In genomic region chr7:157399086-157399687, GRCh38 we compare ENCODE assay signal across 2 cellular contexts.
TF ChIP-seq lines count a peak whose summit lies in the region.

No MANE protein-coding gene starts in this region.

TF ChIP-seq in SK-N-SH, 30 proteins besides CTCF, POLR2A, EP300 and RAD21 (continued from another document):
- no peak for TF ChIP-seq REST (IDR thresholded peaks at IDR 0.05; ENCODE audit: low read depth, low read length)
- TF ChIP-seq, protein P1, sequence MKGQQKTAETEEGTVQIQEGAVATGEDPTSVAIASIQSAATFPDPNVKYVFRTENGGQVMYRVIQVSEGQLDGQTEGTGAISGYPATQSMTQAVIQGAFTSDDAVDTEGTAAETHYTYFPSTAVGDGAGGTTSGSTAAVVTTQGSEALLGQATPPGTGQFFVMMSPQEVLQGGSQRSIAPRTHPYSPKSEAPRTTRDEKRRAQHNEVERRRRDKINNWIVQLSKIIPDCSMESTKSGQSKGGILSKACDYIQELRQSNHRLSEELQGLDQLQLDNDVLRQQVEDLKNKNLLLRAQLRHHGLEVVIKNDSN (IDR thresholded peaks at IDR 0.05; ENCODE audit: borderline replicate concordance, low read depth), result no peak
- TF ChIP-seq TAF1 (IDR thresholded peaks at IDR 0.05; ENCODE audit: borderline replicate concordance, low read depth, low read length), result no peak
- no peak for TF ChIP-seq TCF12 (IDR thresholded peaks at IDR 0.05)
- no peak for TF ChIP-seq SIN3A (IDR thresholded peaks at IDR 0.05; ENCODE audit: borderline replicate concordance, low read depth, low read length)

TF ChIP-seq in SK-N-SH treated with all-trans-retinoic acid at 6 μM for 48 hours, 23 proteins besides CTCF, POLR2A, EP300 and RAD21 (continued from another document):
- TF ChIP-seq, protein P2, sequence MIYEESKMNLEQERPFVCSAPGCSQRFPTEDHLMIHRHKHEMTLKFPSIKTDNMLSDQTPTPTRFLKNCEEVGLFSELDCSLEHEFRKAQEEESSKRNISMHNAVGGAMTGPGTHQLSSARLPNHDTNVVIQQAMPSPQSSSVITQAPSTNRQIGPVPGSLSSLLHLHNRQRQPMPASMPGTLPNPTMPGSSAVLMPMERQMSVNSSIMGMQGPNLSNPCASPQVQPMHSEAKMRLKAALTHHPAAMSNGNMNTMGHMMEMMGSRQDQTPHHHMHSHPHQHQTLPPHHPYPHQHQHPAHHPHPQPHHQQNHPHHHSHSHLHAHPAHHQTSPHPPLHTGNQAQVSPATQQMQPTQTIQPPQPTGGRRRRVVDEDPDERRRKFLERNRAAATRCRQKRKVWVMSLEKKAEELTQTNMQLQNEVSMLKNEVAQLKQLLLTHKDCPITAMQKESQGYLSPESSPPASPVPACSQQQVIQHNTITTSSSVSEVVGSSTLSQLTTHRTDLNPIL (CRISPR knock-in tag; IDR thresholded peaks at IDR 0.05; ENCODE audit: low read depth), result no peak
- no peak for TF ChIP-seq ZC3H10 (CRISPR knock-in tag; IDR thresholded peaks at IDR 0.05)
- no peak for TF ChIP-seq PPARA (CRISPR knock-in tag; IDR thresholded peaks at IDR 0.05; ENCODE audit: borderline replicate concordance)
- TF ChIP-seq, protein P3, sequence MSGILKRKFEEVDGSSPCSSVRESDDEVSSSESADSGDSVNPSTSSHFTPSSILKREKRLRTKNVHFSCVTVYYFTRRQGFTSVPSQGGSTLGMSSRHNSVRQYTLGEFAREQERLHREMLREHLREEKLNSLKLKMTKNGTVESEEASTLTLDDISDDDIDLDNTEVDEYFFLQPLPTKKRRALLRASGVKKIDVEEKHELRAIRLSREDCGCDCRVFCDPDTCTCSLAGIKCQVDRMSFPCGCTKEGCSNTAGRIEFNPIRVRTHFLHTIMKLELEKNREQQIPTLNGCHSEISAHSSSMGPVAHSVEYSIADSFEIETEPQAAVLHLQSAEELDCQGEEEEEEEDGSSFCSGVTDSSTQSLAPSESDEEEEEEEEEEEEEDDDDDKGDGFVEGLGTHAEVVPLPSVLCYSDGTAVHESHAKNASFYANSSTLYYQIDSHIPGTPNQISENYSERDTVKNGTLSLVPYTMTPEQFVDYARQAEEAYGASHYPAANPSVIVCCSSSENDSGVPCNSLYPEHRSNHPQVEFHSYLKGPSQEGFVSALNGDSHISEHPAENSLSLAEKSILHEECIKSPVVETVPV (CRISPR knock-in tag; IDR thresholded peaks at IDR 0.05), result no peak
- TF ChIP-seq ESRRG (CRISPR knock-in tag; IDR thresholded peaks at IDR 0.05), result no peak
- TF ChIP-seq TCF4 (CRISPR knock-in tag; IDR thresholded peaks at IDR 0.05; ENCODE audit: borderline replicate concordance), result no peak
